ENCODE assay signal across 8 cellular contexts in genomic region chr2:5695641-5696350, GRCh38. TPM values are rescaled to one million over a fixed set of nuclear protein-coding genes. Genes with fewer than 3 reads are reported as not detected.
A peak's percentile ranks its signal among the peaks of the same experiment; 100 is the strongest.
DNase-seq lines count a peak whose midpoint lies in the region; ATAC-seq lines count a peak whose summit lies in the region.

No MANE protein-coding gene starts in this region.

- H3K9me3 Mint-ChIP-seq in T-helper 2 cell treated with Interferon-gamma antibody and Interleukin-4, amounts not matched to agents 5 μg/mL and 100 μg/mL, for 36 hours: no peaks in the 10 kb centered on the region
- peaks cover 0 to 3% of the 10 kb centered on the region in 2 donors for H3K9me3 Mint-ChIP-seq in stimulated activated naive CD8-positive, alpha-beta T cell treated with anti-CD3 and anti-CD28 coated beads, Interleukin-15, amount 100 ng/mL, for 72 hours

- peaks cover 2% of the 10 kb centered on the region for H3K36me3 Mint-ChIP-seq in T-helper 2 cell treated with Interferon-gamma antibody and Interleukin-4, amounts not matched to agents 5 μg/mL and 100 μg/mL, for 36 hours (ENCODE audit: low read depth)

- H3K4me1 Mint-ChIP-seq in T-helper 2 cell treated with Interferon-gamma antibody and Interleukin-4, amounts not matched to agents 5 μg/mL and 100 μg/mL, for 36 hours (ENCODE audit: low read depth): peaks cover 5% of the 10 kb centered on the region
- H3K4me1 Mint-ChIP-seq in stimulated activated naive CD8-positive, alpha-beta T cell treated with anti-CD3 and anti-CD28 coated beads, Interleukin-15, amount 100 ng/mL, for 72 hours: peaks cover 31% of the 10 kb centered on the region

- peak overlapping the region; percentile 50 for H3K4me3 Mint-ChIP-seq in T-helper 2 cell treated with Interferon-gamma antibody and Interleukin-4, amounts not matched to agents 5 μg/mL and 100 μg/mL, for 36 hours
- H3K4me3 Mint-ChIP-seq in stimulated activated naive CD8-positive, alpha-beta T cell treated with anti-CD3 and anti-CD28 coated beads, Interleukin-15, amount 100 ng/mL, for 72 hours: peak overlapping the region; percentile 74 to 75

- intact Hi-C loops in left ventricle myocardium superior (cut with micrococcal nuclease): no loop called here

- peak; percentile 28 for ATAC-seq in left ventricle myocardium superior
- ATAC-seq in stimulated activated naive CD8-positive, alpha-beta T cell treated with anti-CD3 and anti-CD28 coated beads, Interleukin-15, amount 100 ng/mL, for 72 hours: no peak
- no peak for ATAC-seq in HG02840 (IDR thresholded peaks at IDR 0.05; ENCODE audit: low FRiP score, unreplicated experiment)
- ATAC-seq in HG02973 (IDR thresholded peaks at IDR 0.05; ENCODE audit: unreplicated experiment): no peak
- ATAC-seq in HG03521 (IDR thresholded peaks at IDR 0.05; ENCODE audit: unreplicated experiment): no peak

- H3K27ac Mint-ChIP-seq in T-helper 2 cell treated with Interferon-gamma antibody and Interleukin-4, amounts not matched to agents 5 μg/mL and 100 μg/mL, for 36 hours: no peak overlapping the region
- H3K27ac Mint-ChIP-seq in stimulated activated naive CD8-positive, alpha-beta T cell treated with anti-CD3 and anti-CD28 coated beads, Interleukin-15, amount 100 ng/mL, for 72 hours: peak overlapping the region in 1 of 2 donors; percentile 96

- H3K27me3 Mint-ChIP-seq in T-helper 2 cell treated with Interferon-gamma antibody and Interleukin-4, amounts not matched to agents 5 μg/mL and 100 μg/mL, for 36 hours (ENCODE audit: low read depth): peaks cover 59% of the 10 kb centered on the region
- H3K27me3 Mint-ChIP-seq in stimulated activated naive CD8-positive, alpha-beta T cell treated with anti-CD3 and anti-CD28 coated beads, Interleukin-15, amount 100 ng/mL, for 72 hours: peaks cover 71% of the 10 kb centered on the region

- DNase-seq in T-helper 2 cell treated with Interferon-gamma antibody and Interleukin-4, amounts not matched to agents 5 μg/mL and 100 μg/mL, for 36 hours (ENCODE audit: low spot score): no peak
- DNase-seq in T-helper 2 cell: no peak
- DNase-seq in RPMI8226: peak; percentile 81
- DNase-seq in left ventricle myocardium superior: no peak
- DNase-seq in stimulated activated naive CD8-positive, alpha-beta T cell treated with anti-CD3 and anti-CD28 coated beads, Interleukin-15, amount 100 ng/mL, for 72 hours: no peak

RNA-seq across cellular contexts. Expression of gene SOX11, which starts 3.6 kb away (rescaled TPM):
- 0.10 TPM for total RNA-seq in left ventricle myocardium superior
